In the genomic region with DNA sequence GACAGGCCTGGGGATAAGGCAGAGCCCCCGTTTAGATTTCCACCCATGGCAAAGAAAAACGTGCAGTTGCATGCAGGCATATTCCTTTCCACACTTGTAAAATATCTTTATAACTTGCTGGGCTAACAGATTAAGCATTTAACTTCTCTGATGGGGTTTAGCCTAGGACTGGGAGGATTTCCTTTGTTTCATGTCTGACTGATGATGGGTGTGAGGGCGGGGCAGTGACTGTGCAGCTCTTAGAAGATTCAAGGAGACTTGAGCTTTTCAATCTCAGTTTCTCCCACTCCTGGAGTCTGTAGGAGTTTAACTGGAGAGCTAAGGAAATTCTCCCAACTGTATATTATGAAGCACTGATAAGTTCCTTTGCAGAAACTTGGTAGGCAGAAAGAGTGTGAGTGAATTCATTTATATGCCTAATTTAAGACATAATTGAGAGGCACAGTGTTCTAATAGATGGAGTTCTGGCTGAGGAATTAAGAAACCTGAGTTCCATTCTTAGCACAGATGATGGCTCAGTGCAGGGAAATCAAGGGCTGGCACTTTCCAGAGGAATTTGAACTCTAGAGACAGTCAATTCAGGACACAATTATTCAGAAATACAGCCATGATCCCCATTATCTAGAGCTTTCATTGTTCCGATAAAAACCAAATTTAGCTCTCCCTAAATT, we compare ENCODE assay signal across 13 cellular contexts.
DNase-seq lines count a peak whose midpoint lies in the region; ATAC-seq, FAIRE-seq and TF ChIP-seq lines count a peak whose summit lies in the region.
"Had no signal": no experiment of that assay in that cellular context is flagged by ENCODE, and none has a peak within 500 bp of the region (broad histone marks: within the 10 kb centered on the region; RNA-seq: fewer than 3 reads in every experiment).

No MANE protein-coding gene starts in this region.

- no peak for TF ChIP-seq POLR2A in ovary (IDR thresholded peaks at IDR 0.05)

- no peak for TF ChIP-seq EP300 in ovary (IDR thresholded peaks at IDR 0.05)

- H3K4me3 Mint-ChIP-seq in brain = peak overlapping the region in 2 of 5 experiments; percentile 16 to 60
- H3K4me3 Mint-ChIP-seq: activated CD4-positive, alpha-beta T cell treated with anti-CD3 and anti-CD28 coated beads, Interleukin-2, amount 10 ng/mL, durations not matched to agents 7 days and 5 days; immature natural killer cell had no signal

- TF ChIP-seq CTCF in brain (conservative IDR thresholded peaks at IDR 0.05) = no peak
- TF ChIP-seq CTCF in kidney (IDR thresholded peaks at IDR 0.05; ENCODE audit: borderline replicate concordance, extremely low read depth, insufficient read depth) = no peak
- TF ChIP-seq CTCF in thoracic aorta (IDR thresholded peaks at IDR 0.05) = no peak
- TF ChIP-seq CTCF in ovary (IDR thresholded peaks at IDR 0.05) = no peak

- peak; percentile 58 for DNase-seq in MG63
- peak; percentile 15 for DNase-seq in kidney
- no peak for DNase-seq in thoracic aorta (ENCODE audit: low spot score)
- no peak for DNase-seq in effector memory CD4-positive, alpha-beta T cell
- DNase-seq in ovary = no peak
- no peak for DNase-seq in DMS153 treated with DMSO at 0.1 percent for 48 hours (lab: John Stamatoyannopoulos, UW; ENCODE audit: unreplicated experiment)
- DNase-seq: activated CD4-positive, alpha-beta T cell treated with anti-CD3 and anti-CD28 coated beads, Interleukin-2, amount 10 ng/mL, durations not matched to agents 7 days and 5 days; COR-L47; immature natural killer cell; NCI-H2081 treated with DMSO at 0.1 percent for 48 hours; small intestine; T-helper 1 cell had no signal

- no peaks in the 10 kb centered on the region for H3K9me3 ChIP-seq in MG63
- no peaks in the 10 kb centered on the region for H3K9me3 ChIP-seq in kidney (ENCODE audit: control insufficient read depth in 1 of 2, low read length in 2 of 2)
- H3K9me3 ChIP-seq in thoracic aorta = no peaks in the 10 kb centered on the region
- H3K9me3 ChIP-seq in effector memory CD4-positive, alpha-beta T cell (ENCODE audit: control insufficient read depth, low read length) = no peaks in the 10 kb centered on the region
- H3K9me3 ChIP-seq in ovary = no peaks in the 10 kb centered on the region

- H3K36me3 ChIP-seq in MG63 (no peaks in the 10 kb centered on the region), kidney (ENCODE audit: control insufficient read depth in 1 of 2, insufficient read depth in 2 of 2, low read length in 2 of 2) (no peaks in the 10 kb centered on the region), thoracic aorta (no peaks in the 10 kb centered on the region), ovary (no peaks in the 10 kb centered on the region)
- no peaks in the 10 kb centered on the region for H3K36me3 ChIP-seq in effector memory CD4-positive, alpha-beta T cell (ENCODE audit: control insufficient read depth, insufficient read depth, low read length)

- H3K36me3 Mint-ChIP-seq in brain = no peaks in the 10 kb centered on the region
- H3K36me3 Mint-ChIP-seq: immature natural killer cell had no signal

- peaks cover 66% of the 10 kb centered on the region for H3K4me1 Mint-ChIP-seq in brain
- H3K4me1 Mint-ChIP-seq: activated CD4-positive, alpha-beta T cell treated with anti-CD3 and anti-CD28 coated beads, Interleukin-2, amount 10 ng/mL, durations not matched to agents 7 days and 5 days; immature natural killer cell had no signal

- H3K9me3 Mint-ChIP-seq in brain = peaks cover 0 to 9% (median 0%) of the 10 kb centered on the region in 5 experiments
- H3K9me3 Mint-ChIP-seq: activated CD4-positive, alpha-beta T cell treated with anti-CD3 and anti-CD28 coated beads, Interleukin-2, amount 10 ng/mL, durations not matched to agents 7 days and 5 days; immature natural killer cell had no signal

- no peak for FAIRE-seq in kidney (lab: Jason Lieb, UNC)
- FAIRE-seq: small intestine had no signal

- H3K27ac Mint-ChIP-seq in brain = peak overlapping the region; percentile 16 to 91 (median 88)
- H3K27ac Mint-ChIP-seq: activated CD4-positive, alpha-beta T cell treated with anti-CD3 and anti-CD28 coated beads, Interleukin-2, amount 10 ng/mL, durations not matched to agents 7 days and 5 days; immature natural killer cell had no signal

- peaks cover 5% of the 10 kb centered on the region for H3K27me3 Mint-ChIP-seq in brain
- H3K27me3 Mint-ChIP-seq: activated CD4-positive, alpha-beta T cell treated with anti-CD3 and anti-CD28 coated beads, Interleukin-2, amount 10 ng/mL, durations not matched to agents 7 days and 5 days had no signal

- 39 to 60% (median 45%) methylated on average over 4 of the region's 4 CpGs for WGBS in ovary, 3 donors

- intact Hi-C loops in kidney (cut with DNase I) (no loop called here), ovary (cut with DNase I) (no loop called here)

- no peak overlapping the region for H3K9ac ChIP-seq in kidney (ENCODE audit: low read length in 2 of 2)

- H3K27me3 ChIP-seq in MG63 (no peaks in the 10 kb centered on the region), thoracic aorta (replicated peaks; ENCODE audit: insufficient read depth) (no peaks in the 10 kb centered on the region), ovary (no peaks in the 10 kb centered on the region)
- H3K27me3 ChIP-seq in effector memory CD4-positive, alpha-beta T cell (replicated peaks; ENCODE audit: control insufficient read depth, insufficient read depth, low read length, poor library complexity, severe bottlenecking) = no peaks in the 10 kb centered on the region

- ATAC-seq in thoracic aorta (ENCODE audit: insufficient number of reproducible peaks, low FRiP score, low read depth) = no peak

- H3K27ac ChIP-seq in kidney (ENCODE audit: low read depth in 2 of 2, low read length in 2 of 2) = no peak overlapping the region
- H3K27ac ChIP-seq in thoracic aorta = peak overlapping the region; percentile 48 to 64
- H3K27ac ChIP-seq in effector memory CD4-positive, alpha-beta T cell (ENCODE audit: insufficient read depth, low read length, poor library complexity, severe bottlenecking) = no peak overlapping the region
- no peak overlapping the region for H3K27ac ChIP-seq in ovary

- H3K4me1 ChIP-seq in kidney (ENCODE audit: control insufficient read depth in 1 of 2, insufficient read depth in 1 of 2, low read depth in 1 of 2, low read length in 2 of 2) (no peaks in the 10 kb centered on the region), thoracic aorta (ENCODE audit: control insufficient read depth in 1 of 2, low read depth in 2 of 2) (peaks cover 31 to 56% of the 10 kb centered on the region in 2 donors), ovary (ENCODE audit: insufficient read depth) (peaks cover 15% of the 10 kb centered on the region)
- H3K4me1 ChIP-seq in effector memory CD4-positive, alpha-beta T cell (ENCODE audit: control insufficient read depth, insufficient read depth, low read length, poor library complexity, severe bottlenecking) = no peaks in the 10 kb centered on the region

- H3K4me3 ChIP-seq in MG63 (no peak overlapping the region), kidney (ENCODE audit: low read length in 2 of 2) (no peak overlapping the region), thoracic aorta (peak overlapping the region; percentile 15), ovary (no peak overlapping the region)
- H3K4me3 ChIP-seq in effector memory CD4-positive, alpha-beta T cell (ENCODE audit: insufficient read depth, low read depth, low read length, poor library complexity, severe bottlenecking) = no peak overlapping the region

Comparison
In these comparisons a context has a peak if more than half of its experiments do, and no peak if none do; other contexts are left out.
1. DNase-seq: peak in MG63 (single experiment) and kidney (single experiment); none in thoracic aorta (single experiment), effector memory CD4-positive, alpha-beta T cell (0 of 3), ovary (0 of 5) and DMS153 treated with DMSO at 0.1 percent for 48 hours (single experiment).
2. H3K27ac ChIP-seq: peak in thoracic aorta (2 of 2); none in kidney (0 of 2), effector memory CD4-positive, alpha-beta T cell (single experiment) and ovary (0 of 2).